In genomic region chr10:110336111-110336721, GRCh38 we compare ENCODE assay signal across 10 cellular contexts. TPM values are rescaled to one million over a fixed set of nuclear protein-coding genes. Genes with fewer than 3 reads are reported as not detected.
DNase-seq lines count a peak whose midpoint lies in the region; ATAC-seq, FAIRE-seq and TF ChIP-seq lines count a peak whose summit lies in the region.
"Had no signal": no experiment of that assay in that cellular context is flagged by ENCODE, and none has a peak within 500 bp of the region (broad histone marks: within the 10 kb centered on the region; RNA-seq: fewer than 3 reads in every experiment).

No MANE protein-coding gene starts in this region.

- DNase-seq in GM23248 (peak; percentile 99), NCI-H226 (peak; percentile 92), endothelial cell of umbilical vein (ENCODE audit: low read depth, low spot score) (peak; percentile 26), ovary (peak in 3 of 5 donors; percentile 24 to 52 (median 30)), immature natural killer cell (no peak), suprapubic skin (ENCODE audit: low spot score in 2 of 2) (no peak)
- DNase-seq: NCI-H524 treated with DMSO at 0.1 percent for 48 hours had no signal

- no peak for TF ChIP-seq POLR2A in endothelial cell of umbilical vein (IDR thresholded peaks at IDR 0.05; ENCODE audit: low read depth, low read length)
- no peak for TF ChIP-seq POLR2A in ovary (IDR thresholded peaks at IDR 0.05)
- TF ChIP-seq POLR2A in suprapubic skin (IDR thresholded peaks at IDR 0.05) = no peak

- H3K9me3 ChIP-seq in GM23248 (ENCODE audit: low read depth) (no peaks in the 10 kb centered on the region), endothelial cell of umbilical vein (replicated peaks; ENCODE audit: control insufficient read depth, insufficient read depth, low read length) (no peaks in the 10 kb centered on the region), ovary (no peaks in the 10 kb centered on the region), suprapubic skin (no peaks in the 10 kb centered on the region)

- H2AFZ ChIP-seq in GM23248 (peak overlapping the region; percentile 63), endothelial cell of umbilical vein (ENCODE audit: low read depth, low read length) (peak overlapping the region; percentile 34)

- H3K9me1 ChIP-seq in endothelial cell of umbilical vein (replicated peaks; ENCODE audit: control insufficient read depth, extremely low read depth, insufficient read depth, low read length) = no peaks in the 10 kb centered on the region

- in situ Hi-C loops in GM23248 (cut with MboI) = no loop called here

- POLR2A ChIA-PET in endothelial cell of umbilical vein (lab: Charles Lee) = no interaction called here

- H3K9ac ChIP-seq in GM23248 (peak overlapping the region; percentile 52), endothelial cell of umbilical vein (replicated peaks; ENCODE audit: extremely low read depth, insufficient read depth, low read length) (no peak overlapping the region)

- H3K27ac Mint-ChIP-seq in immature natural killer cell = no peak overlapping the region

- no peaks in the 10 kb centered on the region for H3K27me3 ChIP-seq in GM23248 (replicated peaks; ENCODE audit: insufficient read depth)
- no peaks in the 10 kb centered on the region for H3K27me3 ChIP-seq in endothelial cell of umbilical vein (ENCODE audit: control insufficient read depth in 2 of 2, insufficient read depth in 2 of 2, low read length in 2 of 2)
- no peaks in the 10 kb centered on the region for H3K27me3 ChIP-seq in ovary
- H3K27me3 ChIP-seq in suprapubic skin = no peaks in the 10 kb centered on the region
- H3K27me3 ChIP-seq: neutrophil had no signal

- no peaks in the 10 kb centered on the region for H3K79me2 ChIP-seq in GM23248 (ENCODE audit: insufficient read depth)
- no peaks in the 10 kb centered on the region for H3K79me2 ChIP-seq in endothelial cell of umbilical vein (ENCODE audit: control insufficient read depth, insufficient read depth, low read length)

- no peak overlapping the region for H3K4me3 Mint-ChIP-seq in immature natural killer cell

- TF ChIP-seq CTCF in endothelial cell of umbilical vein (IDR thresholded peaks at IDR 0.05; ENCODE audit: extremely low read depth in 1 of 2, insufficient read depth in 1 of 2, low read depth in 1 of 2, low read length in 2 of 2) (no peak), ovary (IDR thresholded peaks at IDR 0.05) (no peak), suprapubic skin (IDR thresholded peaks at IDR 0.05) (no peak)

- H3K9me3 Mint-ChIP-seq in immature natural killer cell = peaks cover 0 to 2% (median 0%) of the 10 kb centered on the region in 6 donors

- H4K20me1 ChIP-seq in GM23248 (ENCODE audit: insufficient read depth) (no peaks in the 10 kb centered on the region), endothelial cell of umbilical vein (replicated peaks; ENCODE audit: control insufficient read depth, extremely low read depth, insufficient read depth, low read length) (no peaks in the 10 kb centered on the region)

- dilution Hi-C loops in endothelial cell of umbilical vein (cut with MboI; ENCODE audit: extremely low pct_ligation_motif_present, low sequenced_read_pairs) = no loop called here

- peaks cover 32% of the 10 kb centered on the region for H3K4me1 ChIP-seq in GM23248 (ENCODE audit: insufficient read depth)
- H3K4me1 ChIP-seq in endothelial cell of umbilical vein (ENCODE audit: control insufficient read depth, extremely low read depth, insufficient read depth, low read length) = peaks cover 8% of the 10 kb centered on the region
- H3K4me1 ChIP-seq in ovary (ENCODE audit: insufficient read depth) = peaks cover 6% of the 10 kb centered on the region
- peaks cover 16% of the 10 kb centered on the region for H3K4me1 ChIP-seq in suprapubic skin

- no TSS peak for BruUV-seq in endothelial cell of umbilical vein (replicated peaks; lab: Mats Ljungman, UMichigan)

- peak; percentile 68 for FAIRE-seq in endothelial cell of umbilical vein (lab: Jason Lieb, UNC)

- CTCF ChIA-PET in endothelial cell of umbilical vein (lab: Charles Lee) = interaction anchor here (0.8 to 1.8 kb wide), 9 partner anchors 10 to 164 kb away, joined by 3 to 10 read pairs (median 4); no protein-coding TSS in a partner anchor

- H3K4me2 ChIP-seq in GM23248 (ENCODE audit: unreplicated experiment) = peak overlapping the region; percentile 70
- no peak overlapping the region for H3K4me2 ChIP-seq in endothelial cell of umbilical vein (ENCODE audit: insufficient read depth, low read length)

- H3K4me1 Mint-ChIP-seq in immature natural killer cell = peaks cover 0 to 10% of the 10 kb centered on the region in 2 donors

- no peaks in the 10 kb centered on the region for H3K9me2 ChIP-seq in GM23248 (ENCODE audit: insufficient read depth)

- H3K27me3 Mint-ChIP-seq in immature natural killer cell (ENCODE audit: low read depth in 3 of 3) = peaks cover 2 to 4% (median 4%) of the 10 kb centered on the region in 3 donors

- no peaks in the 10 kb centered on the region for H3K36me3 Mint-ChIP-seq in immature natural killer cell

- no peak for TF ChIP-seq EP300 in ovary (IDR thresholded peaks at IDR 0.05)
- no peak for TF ChIP-seq EP300 in suprapubic skin (IDR thresholded peaks at IDR 0.05)

- H3K4me3 ChIP-seq in GM23248 (peak overlapping the region; percentile 48), endothelial cell of umbilical vein (replicated peaks in 1 of 3; ENCODE audit: insufficient read depth in 1 of 3, low read depth in 1 of 3, low read length in 3 of 3) (no peak overlapping the region), ovary (no peak overlapping the region), suprapubic skin (no peak overlapping the region)

- 18% methylated on average over 10 of the region's 10 CpGs for WGBS in GM23248 (ENCODE audit: low coverage in 1 of 2, low lambda C conversion rate in 2 of 2, missing lambda C conversion rate in 2 of 2), 2 experiments
- 6 to 21% (median 13%) methylated on average over 10 of the region's 10 CpGs for WGBS in ovary, 3 donors
- 41% methylated on average over 10 of the region's 10 CpGs for WGBS in suprapubic skin

- no peak for ATAC-seq in HG02588 (IDR thresholded peaks at IDR 0.05; ENCODE audit: unreplicated experiment)
- no peak for ATAC-seq in GM19035 (IDR thresholded peaks at IDR 0.05; ENCODE audit: unreplicated experiment)

- H3K27ac ChIP-seq in GM23248 (peak overlapping the region; percentile 81), endothelial cell of umbilical vein (ENCODE audit: insufficient read depth, low read depth, low read length) (no peak overlapping the region), ovary (peak overlapping the region in 1 of 2 donors; percentile 7), suprapubic skin (no peak overlapping the region)
- H3K27ac ChIP-seq: neutrophil had no signal

- H3F3A ChIP-seq in GM23248 (ENCODE audit: insufficient read depth) = peaks cover 32% of the 10 kb centered on the region

- no peaks in the 10 kb centered on the region for H3K36me3 ChIP-seq in GM23248 (ENCODE audit: low read depth)
- H3K36me3 ChIP-seq in endothelial cell of umbilical vein (ENCODE audit: control insufficient read depth in 2 of 2, extremely low read depth in 1 of 2, insufficient read depth in 2 of 2, low read length in 2 of 2) = no peaks in the 10 kb centered on the region
- no peaks in the 10 kb centered on the region for H3K36me3 ChIP-seq in ovary
- H3K36me3 ChIP-seq in suprapubic skin = no peaks in the 10 kb centered on the region
- H3K36me3 ChIP-seq: neutrophil had no signal

- intact Hi-C loops in endothelial cell of umbilical vein (cut with micrococcal nuclease) = no loop called here
- intact Hi-C loops in ovary (cut with DNase I) = no loop called here

TF ChIP-seq in endothelial cell of umbilical vein, 7 proteins besides CTCF, POLR2A, EP300 and RAD21:
- TF ChIP-seq FOS (IDR thresholded peaks at IDR 0.05; ENCODE audit: borderline replicate concordance, insufficient read depth, low read length) = peak; percentile 48
- TF ChIP-seq EZH2 (IDR thresholded peaks at IDR 0.05; ENCODE audit: borderline replicate concordance, low read depth, low read length, severe bottlenecking) = no peak
TF ChIP-seq in endothelial cell of umbilical vein: peak in this region for 1.

RNA-seq across cellular contexts. Expression of gene SMNDC1, which starts 31.5 kb away (rescaled TPM):
- 5.1 and 5.3 TPM in 2 replicates for total RNA-seq in GM23248 (2014; rRNA removed; shearing (Covaris generic))
- polyA plus RNA-seq in GM23248 (2016; fragmentation: Nextera tagmentation; extraction: Ambion mirVana) = 21.6 and 24.2 TPM in 2 replicates
- 38.5 and 39.3 TPM in 2 replicates for total RNA-seq in endothelial cell of umbilical vein
- polyA plus RNA-seq in endothelial cell of umbilical vein = 4.7 and 7.1 TPM in 2 replicates
- 15.2 and 16.1 TPM in 2 replicates for polyA plus RNA-seq in endothelial cell of umbilical vein (2011; cell fraction: cytosol; rRNA removed)
- 19.0 and 24.5 TPM in 2 replicates for polyA plus RNA-seq in endothelial cell of umbilical vein (2011; cell fraction: nucleus; rRNA removed)
- polyA plus RNA-seq in endothelial cell of umbilical vein (2012) = 29.1 and 30.7 TPM in 2 replicates
- 4.4 and 5.6 TPM in 2 replicates for polyA minus RNA-seq in endothelial cell of umbilical vein
- polyA minus RNA-seq in endothelial cell of umbilical vein (2011; cell fraction: cytosol; rRNA and poly(A)+ RNA removed) = 6.0 TPM
- polyA minus RNA-seq in endothelial cell of umbilical vein (2011; cell fraction: nucleus; rRNA and poly(A)+ RNA removed) = 24.8 and 29.1 TPM in 2 replicates
- 10 to 100 TPM; 11.7 to 31.9 (median 28.2) TPM for total RNA-seq in ovary
- 10 to 100 TPM; 14.2 to 36.1 TPM for polyA plus RNA-seq in ovary
- 10 to 100 TPM; 12.3 to 26.4 (median 16.3) TPM for polyA plus RNA-seq in immature natural killer cell
- 10 to 100 TPM; 10.3 to 15.8 (median 12.8) TPM for total RNA-seq in suprapubic skin

Comparison
In these comparisons a context has a peak if more than half of its experiments do, and no peak if none do; other contexts are left out.
1. DNase-seq: peak in GM23248 (single experiment), NCI-H226 (single experiment), endothelial cell of umbilical vein (single experiment) and ovary (3 of 5); none in immature natural killer cell (0 of 3) and suprapubic skin (0 of 2).